8 cellular contexts compared by ENCODE assay signal in the genomic region with DNA sequence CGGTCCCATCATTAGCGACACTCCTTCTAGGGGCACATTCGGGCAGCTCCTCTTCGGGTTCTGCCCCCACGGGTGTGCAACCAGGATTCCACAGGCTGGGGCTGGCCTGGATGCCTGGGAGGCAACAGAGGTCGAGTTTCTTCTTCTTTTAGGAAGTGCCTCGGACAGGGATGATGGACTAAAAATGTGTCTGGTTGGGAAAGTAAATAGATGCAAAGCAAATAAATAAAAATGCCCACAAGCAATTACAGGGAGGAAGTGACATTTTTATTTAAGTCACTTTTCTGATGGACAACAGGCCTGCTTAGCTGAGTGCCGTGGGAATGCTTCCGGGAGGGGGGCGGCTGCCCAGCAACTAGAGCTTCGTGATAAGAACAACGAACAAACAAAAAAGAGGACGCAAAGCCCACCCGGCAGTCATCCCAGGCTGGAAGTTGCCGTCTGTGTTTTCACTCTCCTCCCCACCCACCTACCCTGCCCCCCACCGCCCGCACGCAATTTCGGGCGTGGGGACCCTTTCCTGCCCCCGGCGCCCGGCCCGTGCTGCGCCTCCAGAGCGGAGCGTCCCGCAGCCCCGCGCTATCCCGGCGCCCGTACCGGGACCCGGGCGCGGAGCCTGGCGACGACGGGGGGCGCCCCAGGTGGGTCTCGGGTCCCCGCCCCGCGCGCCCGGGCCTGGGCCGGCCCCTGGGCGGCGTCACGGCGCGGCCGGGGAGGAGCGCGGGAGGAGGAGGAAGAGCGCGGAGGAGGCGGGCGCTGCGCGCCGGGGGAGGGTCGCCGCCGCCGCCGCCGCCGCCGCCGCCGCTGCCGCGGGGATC. TPM values are rescaled to one million over a fixed set of nuclear protein-coding genes. Genes with fewer than 3 reads are reported as not detected.
DNase-seq lines count a peak whose midpoint lies in the region; ATAC-seq and TF ChIP-seq lines count a peak whose summit lies in the region.

No MANE protein-coding gene starts in this region.

- no peaks in the 10 kb centered on the region for H3K27me3 Mint-ChIP-seq in stimulated activated naive B cell treated with anti-CD40 and anti-IgM and Interleukin-4, amounts not matched to agents 10 μg/mL and 1 μg/mL and 100 μg/mL, for 72 hours

- H3K36me3 ChIP-seq in lung (ENCODE audit: control insufficient read depth in 2 of 2, insufficient read depth in 2 of 2, low read length in 2 of 2) = no peaks in the 10 kb centered on the region

- H3K4me1 Mint-ChIP-seq in stimulated activated naive B cell treated with anti-CD40 and anti-IgM and Interleukin-4, amounts not matched to agents 10 μg/mL and 1 μg/mL and 100 μg/mL, for 72 hours = peaks cover 52 to 82% of the 10 kb centered on the region in 2 donors

- ATAC-seq in HG02678 (IDR thresholded peaks at IDR 0.05; ENCODE audit: unreplicated experiment) (peak; percentile 80), lung (ENCODE audit: insufficient read depth, low FRiP score) (peak; percentile 88)
- ATAC-seq in stimulated activated naive B cell treated with anti-CD40 and anti-IgM and Interleukin-4, amounts not matched to agents 10 μg/mL and 1 μg/mL and 100 μg/mL, for 72 hours (replicated peaks) = peak; percentile 59 to 66

- no peaks in the 10 kb centered on the region for H3K9me3 ChIP-seq in lung (ENCODE audit: control insufficient read depth in 2 of 2, insufficient read depth in 1 of 2, low read length in 1 of 2)

- H3K27ac Mint-ChIP-seq in stimulated activated naive B cell treated with anti-CD40 and anti-IgM and Interleukin-4, amounts not matched to agents 10 μg/mL and 1 μg/mL and 100 μg/mL, for 72 hours = peak overlapping the region; percentile 93

- 3 to 8% methylated on average over 34 to 75 of the region's 75 CpGs for WGBS in lung, 2 donors

- peak overlapping the region; percentile 84 for H3K4me3 ChIP-seq in lung

- no peaks in the 10 kb centered on the region for H3K27me3 ChIP-seq in lung (ENCODE audit: control insufficient read depth, insufficient read depth)

- no peak for TF ChIP-seq CTCF in lung (IDR thresholded peaks at IDR 0.05; ENCODE audit: control extremely low read depth, extremely low read depth)

- H3K4me3 Mint-ChIP-seq in stimulated activated naive B cell treated with anti-CD40 and anti-IgM and Interleukin-4, amounts not matched to agents 10 μg/mL and 1 μg/mL and 100 μg/mL, for 72 hours = peak overlapping the region; percentile 84

- peaks cover 4 to 15% of the 10 kb centered on the region in 2 donors for H3K4me1 ChIP-seq in lung (ENCODE audit: control insufficient read depth in 2 of 2, insufficient read depth in 2 of 2, low read length in 2 of 2)

- peaks cover 3 to 4% of the 10 kb centered on the region in 2 donors for H3K9me3 Mint-ChIP-seq in stimulated activated naive B cell treated with anti-CD40 and anti-IgM and Interleukin-4, amounts not matched to agents 10 μg/mL and 1 μg/mL and 100 μg/mL, for 72 hours

- peak overlapping the region; percentile 75 to 89 for H3K27ac ChIP-seq in lung (ENCODE audit: low read depth in 1 of 2, low read length in 1 of 2)

- DNase-seq in SHP77 (lab: John Stamatoyannopoulos, UW) (peak; percentile 17 to 43), SHP77 treated with DMSO at 0.1 percent for 48 hours (lab: John Stamatoyannopoulos, UW) (no peak), NCI-H146 (lab: John Stamatoyannopoulos, UW) (peak; percentile 78), lung (ENCODE audit: low spot score) (peak; percentile 60)
- DNase-seq in activated CD4-positive, alpha-beta T cell treated with anti-CD3 and anti-CD28 coated beads for 4 hours = peak; percentile 62 to 64
- DNase-seq in effector CD4-positive, alpha-beta T cell = peak; percentile 63
- peak; percentile 48 for DNase-seq in stimulated activated naive B cell treated with anti-CD40 and anti-IgM and Interleukin-4, amounts not matched to agents 10 μg/mL and 1 μg/mL and 100 μg/mL, for 72 hours

- H3K36me3 Mint-ChIP-seq in stimulated activated naive B cell treated with anti-CD40 and anti-IgM and Interleukin-4, amounts not matched to agents 10 μg/mL and 1 μg/mL and 100 μg/mL, for 72 hours = peaks cover 32 to 41% of the 10 kb centered on the region in 2 donors

RNA-seq across cellular contexts. Expression of gene NCK2, which starts 0.4 kb away (rescaled TPM):
- total RNA-seq in lung = 10 to 100 TPM; 32.3 to 54.4 TPM
- 10 to 100 TPM; 19.3 to 35.6 TPM for polyA plus RNA-seq in lung
